24 cellular contexts compared by ENCODE assay signal in the genomic region with DNA sequence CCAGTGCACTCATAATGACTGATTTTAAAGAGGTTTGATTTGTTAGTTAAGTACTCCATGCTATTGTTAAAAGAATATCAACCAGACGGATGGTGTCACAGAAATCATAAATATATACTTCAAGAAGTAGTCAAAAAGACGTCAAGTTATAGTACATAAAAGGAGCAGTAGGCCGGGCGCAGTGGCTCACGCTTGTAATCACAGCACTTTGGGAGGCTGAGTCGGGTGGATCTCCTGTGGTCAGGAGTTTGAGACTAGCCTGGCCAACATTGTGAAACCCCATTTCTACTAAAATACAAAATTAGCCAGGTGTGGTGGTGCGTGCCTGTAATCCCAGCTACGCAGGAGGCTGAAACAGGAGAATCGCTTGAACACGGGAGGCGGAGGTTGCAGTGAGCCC.
"Had no signal": no experiment of that assay in that cellular context is flagged by ENCODE, and none has a peak within 500 bp of the region (broad histone marks: within the 10 kb centered on the region; RNA-seq: fewer than 3 reads in every experiment).

No MANE protein-coding gene starts in this region.

- ATAC-seq: naive thymus-derived CD8-positive, alpha-beta T cell; natural killer cell treated with Interleukin-12 subunit alpha and Interleukin-12 subunit beta and Interleukin-15 and Interleukin-18, amount 100 ng/mL, for 72 hours; pancreas; psoas muscle; right cardiac atrium; right lobe of liver; stimulated activated memory B cell treated with anti-CD40 and anti-IgM and Interleukin-4, amounts not matched to agents 10 μg/mL and 1 μg/mL and 100 μg/mL, for 72 hours; stimulated activated naive CD8-positive, alpha-beta T cell treated with anti-CD3 and anti-CD28 coated beads, Interleukin-15, amount 100 ng/mL, for 72 hours; stimulated activated naive CD8-positive, alpha-beta T cell treated with anti-CD3 and anti-CD28 coated beads, Interleukin-15, Interleukin-2, amounts not matched to agents 100 U/mL and 50 U/mL, for 24 hours; upper lobe of right lung had no signal

- DNase-seq: naive thymus-derived CD8-positive, alpha-beta T cell; nephron progenitor cell; nucleus accumbens; pancreas; right cardiac atrium; right lobe of liver; spleen; stimulated activated CD4-positive, alpha-beta T cell treated with anti-CD3 and anti-CD28 coated beads, Interleukin-12 subunit alpha, Interleukin-12 subunit beta, amount 100 ng/mL, for 4 hours; stimulated activated CD4-positive, alpha-beta T cell treated with anti-CD3 and anti-CD28 coated beads, Interleukin-1b, Interleukin-23, amount 100 ng/mL, for 48 hours; stimulated activated CD4-positive, alpha-beta T cell treated with anti-CD3 and anti-CD28 coated beads, Interleukin-4, amount 100 ng/mL, for 1 hour; stimulated activated CD4-positive, alpha-beta T cell treated with anti-CD3 and anti-CD28 coated beads, Interleukin-4, amount 100 ng/mL, for 4 hours; stimulated activated CD8-positive, alpha-beta memory T cell treated with anti-CD3 and anti-CD28 coated beads, Interleukin-4, amount 100 ng/mL, for 48 hours; stimulated activated naive CD4-positive, alpha-beta T cell; stimulated activated naive CD8-positive, alpha-beta T cell treated with anti-CD3 and anti-CD28 coated beads, Interleukin-15, amount 100 ng/mL, for 72 hours; stimulated activated naive CD8-positive, alpha-beta T cell treated with anti-CD3 and anti-CD28 coated beads, Interleukin-15, Interleukin-2, amounts not matched to agents 100 U/mL and 50 U/mL, for 24 hours; substantia nigra; testis; tibial artery; transverse colon; upper lobe of right lung; uterus had no signal
